ENCODE assay signal across 9 cellular contexts in the genomic region with DNA sequence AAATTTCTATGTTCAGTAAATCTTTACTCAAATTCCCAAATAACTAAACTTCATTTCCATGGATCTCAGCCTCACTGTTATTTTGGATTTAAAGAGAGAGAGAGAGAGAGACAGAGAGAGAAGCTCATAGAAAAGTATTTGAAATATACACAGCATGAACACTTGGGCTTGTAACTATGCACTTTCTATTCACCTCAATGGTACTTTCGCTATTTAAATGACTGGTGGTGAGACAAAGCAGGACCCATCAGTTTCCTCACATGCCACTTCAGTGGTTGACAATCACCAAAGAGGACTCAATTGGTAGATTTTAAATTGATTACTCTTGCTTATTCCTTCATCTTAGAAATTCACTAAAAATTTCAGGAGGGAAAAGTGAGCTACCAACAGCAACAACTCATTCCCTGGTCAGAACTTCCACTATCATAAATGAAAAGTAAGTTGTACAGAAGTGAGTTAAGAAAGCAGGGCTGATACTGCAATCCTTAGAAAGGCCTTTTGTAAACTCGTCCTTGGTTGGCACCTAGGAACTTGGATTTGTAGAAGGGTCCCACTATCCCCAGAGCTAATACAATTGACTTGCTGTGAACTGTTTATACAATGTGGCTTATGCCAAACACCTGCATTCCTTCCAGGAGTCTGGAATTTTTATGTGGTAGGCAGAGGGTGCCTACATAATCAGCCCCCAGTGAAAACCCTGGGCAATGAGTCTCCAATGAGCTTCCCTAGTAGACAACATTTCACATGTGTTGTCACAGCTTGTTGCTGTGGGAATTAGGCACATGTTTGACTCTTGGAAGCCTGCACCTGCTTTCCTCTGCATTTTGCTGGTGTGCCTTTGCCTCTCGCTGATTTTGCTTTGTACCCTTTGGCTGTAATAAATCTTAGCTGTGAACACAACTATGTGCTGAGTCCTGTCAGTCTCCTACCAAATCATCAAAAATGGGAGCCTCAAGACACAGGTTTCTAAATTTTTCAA. TPM values are rescaled to one million over a fixed set of nuclear protein-coding genes. Genes with fewer than 3 reads are reported as not detected.
DNase-seq lines count a peak whose midpoint lies in the region; ATAC-seq and TF ChIP-seq lines count a peak whose summit lies in the region.
"Had no signal": no experiment of that assay in that cellular context is flagged by ENCODE, and none has a peak within 500 bp of the region (broad histone marks: within the 10 kb centered on the region; RNA-seq: fewer than 3 reads in every experiment).

No MANE protein-coding gene starts in this region.

- peaks cover 2% of the 10 kb centered on the region; the same call in 1 of the 2 replicates for H4K20me1 ChIP-seq in GM23338 (replicated peaks; ENCODE audit: insufficient read depth)

- peaks cover 24% of the 10 kb centered on the region for H3K4me1 Mint-ChIP-seq in CD8-positive, alpha-beta T cell (ENCODE audit: low read depth)
- no peaks in the 10 kb centered on the region for H3K4me1 Mint-ChIP-seq in GM23338

- peaks cover 13% of the 10 kb centered on the region for H3K36me3 ChIP-seq in CD8-positive, alpha-beta T cell (ENCODE audit: insufficient read depth, low read length)
- H3K36me3 ChIP-seq in GM23338 (ENCODE audit: insufficient read depth), result peaks cover 20% of the 10 kb centered on the region

- H3K27ac ChIP-seq in CD8-positive, alpha-beta T cell (ENCODE audit: low read depth, low read length), result no peak overlapping the region
- H3K27ac ChIP-seq in GM23338 (ENCODE audit: low read depth), result no peak overlapping the region
- H3K27ac ChIP-seq: C4-2B had no signal

- H3K9me2 ChIP-seq in GM23338 (ENCODE audit: insufficient read depth), result no peaks in the 10 kb centered on the region

- no peaks in the 10 kb centered on the region for H3K27me3 Mint-ChIP-seq in CD8-positive, alpha-beta T cell (ENCODE audit: low read depth)
- no peaks in the 10 kb centered on the region for H3K27me3 Mint-ChIP-seq in GM23338 (ENCODE audit: insufficient read depth, low read depth, poor library complexity)

- no peak for ATAC-seq in CD8-positive, alpha-beta T cell
- ATAC-seq in GM18868 (IDR thresholded peaks at IDR 0.05; ENCODE audit: unreplicated experiment) (peak; percentile 83), HG02623 (IDR thresholded peaks at IDR 0.05; ENCODE audit: unreplicated experiment) (peak; percentile 68), HG03565 (IDR thresholded peaks at IDR 0.05; ENCODE audit: unreplicated experiment) (peak; percentile 67), GM23338 (no peak)

- CTCF ChIA-PET in CD8-positive, alpha-beta T cell (lab: Charles Lee), result no interaction called here

- no peaks in the 10 kb centered on the region for H3K9me3 ChIP-seq in CD8-positive, alpha-beta T cell (ENCODE audit: low read length)

- peak overlapping the region; percentile 56 for H3K27ac Mint-ChIP-seq in CD8-positive, alpha-beta T cell
- no peak overlapping the region for H3K27ac Mint-ChIP-seq in GM23338

- POLR2A ChIA-PET in CD8-positive, alpha-beta T cell (lab: Charles Lee), result interaction anchor here (0.9 kb wide), 1 partner anchor 11 kb away, joined by 4 read pairs; no protein-coding TSS in a partner anchor

- H3K27me3 ChIP-seq in CD8-positive, alpha-beta T cell (ENCODE audit: insufficient read depth, low read length), result no peaks in the 10 kb centered on the region
- H3K27me3 ChIP-seq in GM23338 (ENCODE audit: insufficient read depth), result no peaks in the 10 kb centered on the region

- no peaks in the 10 kb centered on the region for H3K4me1 ChIP-seq in CD8-positive, alpha-beta T cell (ENCODE audit: insufficient read depth, low read length)
- H3K4me1 ChIP-seq in GM23338 (ENCODE audit: insufficient read depth), result no peaks in the 10 kb centered on the region

- no peak for DNase-seq in CD8-positive, alpha-beta T cell
- no peak for DNase-seq in GM23338 (ENCODE audit: low spot score)
- DNase-seq in HuH-7 (ENCODE audit: low spot score), result no peak
- DNase-seq in HuH-7.5 (ENCODE audit: low spot score), result no peak
- no peak for DNase-seq in NCI-H187 (lab: John Stamatoyannopoulos, UW)

- no peak overlapping the region for H3K4me3 ChIP-seq in CD8-positive, alpha-beta T cell (ENCODE audit: low read depth, low read length)
- no peak overlapping the region for H3K4me3 ChIP-seq in GM23338

- intact Hi-C loops in CD8-positive, alpha-beta T cell (cut with DNase I, micrococcal nuclease), result no loop called here

- H3K4me3 Mint-ChIP-seq in CD8-positive, alpha-beta T cell, result no peak overlapping the region
- no peak overlapping the region for H3K4me3 Mint-ChIP-seq in GM23338

- H3K4me2 ChIP-seq in GM23338, result no peak overlapping the region

- no peaks in the 10 kb centered on the region for H3K9me3 Mint-ChIP-seq in CD8-positive, alpha-beta T cell
- no peaks in the 10 kb centered on the region for H3K9me3 Mint-ChIP-seq in GM23338

- H3K79me2 ChIP-seq in GM23338 (replicated peaks; ENCODE audit: insufficient read depth), result no peaks in the 10 kb centered on the region; the same call in 1 of the 2 replicates

- TF ChIP-seq CTCF in CD8-positive, alpha-beta T cell (IDR thresholded peaks at IDR 0.05), result no peak
- TF ChIP-seq CTCF in GM23338 (conservative IDR thresholded peaks at IDR 0.05; ENCODE audit: low read depth in 2 of 2), result no peak

- no peak overlapping the region for H2AFZ ChIP-seq in GM23338

- no peaks in the 10 kb centered on the region for H3F3A ChIP-seq in GM23338 (replicated peaks; ENCODE audit: low read depth)

- peaks cover 79% of the 10 kb centered on the region for H3K36me3 Mint-ChIP-seq in CD8-positive, alpha-beta T cell
- H3K36me3 Mint-ChIP-seq in GM23338 (ENCODE audit: low read depth), result peaks cover 30% of the 10 kb centered on the region

TF ChIP-seq in GM23338, 12 proteins besides CTCF, POLR2A, EP300 and RAD21 (continues in another document):
- TF ChIP-seq, protein P1, sequence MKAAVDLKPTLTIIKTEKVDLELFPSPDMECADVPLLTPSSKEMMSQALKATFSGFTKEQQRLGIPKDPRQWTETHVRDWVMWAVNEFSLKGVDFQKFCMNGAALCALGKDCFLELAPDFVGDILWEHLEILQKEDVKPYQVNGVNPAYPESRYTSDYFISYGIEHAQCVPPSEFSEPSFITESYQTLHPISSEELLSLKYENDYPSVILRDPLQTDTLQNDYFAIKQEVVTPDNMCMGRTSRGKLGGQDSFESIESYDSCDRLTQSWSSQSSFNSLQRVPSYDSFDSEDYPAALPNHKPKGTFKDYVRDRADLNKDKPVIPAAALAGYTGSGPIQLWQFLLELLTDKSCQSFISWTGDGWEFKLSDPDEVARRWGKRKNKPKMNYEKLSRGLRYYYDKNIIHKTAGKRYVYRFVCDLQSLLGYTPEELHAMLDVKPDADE (IDR thresholded peaks at IDR 0.05), result no peak
- TF ChIP-seq ZNF331 (CRISPR knock-in tag; IDR thresholded peaks at IDR 0.05; ENCODE audit: low read depth) (no peak), POLR2AphosphoS5 (IDR thresholded peaks at IDR 0.05; ENCODE audit: low read depth) (no peak), ZNF114 (CRISPR knock-in tag; IDR thresholded peaks at IDR 0.05) (no peak), EZH2 (IDR thresholded peaks at IDR 0.05; ENCODE audit: low read depth, unreplicated experiment) (no peak), STAT1 (IDR thresholded peaks at IDR 0.05; ENCODE audit: unreplicated experiment) (no peak), JUNB (IDR thresholded peaks at IDR 0.05; ENCODE audit: unreplicated experiment) (no peak), NANOG (IDR thresholded peaks at IDR 0.05; ENCODE audit: borderline replicate concordance) (no peak), CREB1 (CRISPR knock-in tag; IDR thresholded peaks at IDR 0.05; ENCODE audit: low read depth) (no peak)
- TF ChIP-seq, protein P2, sequence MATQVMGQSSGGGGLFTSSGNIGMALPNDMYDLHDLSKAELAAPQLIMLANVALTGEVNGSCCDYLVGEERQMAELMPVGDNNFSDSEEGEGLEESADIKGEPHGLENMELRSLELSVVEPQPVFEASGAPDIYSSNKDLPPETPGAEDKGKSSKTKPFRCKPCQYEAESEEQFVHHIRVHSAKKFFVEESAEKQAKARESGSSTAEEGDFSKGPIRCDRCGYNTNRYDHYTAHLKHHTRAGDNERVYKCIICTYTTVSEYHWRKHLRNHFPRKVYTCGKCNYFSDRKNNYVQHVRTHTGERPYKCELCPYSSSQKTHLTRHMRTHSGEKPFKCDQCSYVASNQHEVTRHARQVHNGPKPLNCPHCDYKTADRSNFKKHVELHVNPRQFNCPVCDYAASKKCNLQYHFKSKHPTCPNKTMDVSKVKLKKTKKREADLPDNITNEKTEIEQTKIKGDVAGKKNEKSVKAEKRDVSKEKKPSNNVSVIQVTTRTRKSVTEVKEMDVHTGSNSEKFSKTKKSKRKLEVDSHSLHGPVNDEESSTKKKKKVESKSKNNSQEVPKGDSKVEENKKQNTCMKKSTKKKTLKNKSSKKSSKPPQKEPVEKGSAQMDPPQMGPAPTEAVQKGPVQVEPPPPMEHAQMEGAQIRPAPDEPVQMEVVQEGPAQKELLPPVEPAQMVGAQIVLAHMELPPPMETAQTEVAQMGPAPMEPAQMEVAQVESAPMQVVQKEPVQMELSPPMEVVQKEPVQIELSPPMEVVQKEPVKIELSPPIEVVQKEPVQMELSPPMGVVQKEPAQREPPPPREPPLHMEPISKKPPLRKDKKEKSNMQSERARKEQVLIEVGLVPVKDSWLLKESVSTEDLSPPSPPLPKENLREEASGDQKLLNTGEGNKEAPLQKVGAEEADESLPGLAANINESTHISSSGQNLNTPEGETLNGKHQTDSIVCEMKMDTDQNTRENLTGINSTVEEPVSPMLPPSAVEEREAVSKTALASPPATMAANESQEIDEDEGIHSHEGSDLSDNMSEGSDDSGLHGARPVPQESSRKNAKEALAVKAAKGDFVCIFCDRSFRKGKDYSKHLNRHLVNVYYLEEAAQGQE (IDR thresholded peaks at IDR 0.05; ENCODE audit: unreplicated experiment), result no peak

RNA-seq across cellular contexts. Expression of a gene that starts 10.8 kb away (rescaled TPM):
- 1 to 10 TPM; 2.0 to 3.1 TPM for total RNA-seq in CD8-positive, alpha-beta T cell
- 16.9 and 20.4 TPM in 2 replicates for total RNA-seq in GM23338 (2014; rRNA removed; shearing (Covaris generic))
- polyA plus RNA-seq in GM23338 (2016; fragmentation: Nextera tagmentation; extraction: Ambion mirVana), result 5.8 and 7.2 TPM in 2 replicates

RNA-seq across cellular contexts. Expression of a gene that starts 54.4 kb away (rescaled TPM):
- 10 to 100 TPM; 19.7 to 22.9 TPM for total RNA-seq in CD8-positive, alpha-beta T cell
- 24.8 and 31.5 TPM in 2 replicates for total RNA-seq in GM23338 (2014; rRNA removed; shearing (Covaris generic))
- 8.5 and 10.1 TPM in 2 replicates for polyA plus RNA-seq in GM23338 (2016; fragmentation: Nextera tagmentation; extraction: Ambion mirVana)

Comparison
In these comparisons a context has a peak if more than half of its experiments do, and no peak if none do; other contexts are left out.
1. ATAC-seq: peak in GM18868 (single experiment), HG02623 (single experiment) and HG03565 (single experiment); none in CD8-positive, alpha-beta T cell (single experiment) and GM23338 (single experiment).